In the genomic region with DNA sequence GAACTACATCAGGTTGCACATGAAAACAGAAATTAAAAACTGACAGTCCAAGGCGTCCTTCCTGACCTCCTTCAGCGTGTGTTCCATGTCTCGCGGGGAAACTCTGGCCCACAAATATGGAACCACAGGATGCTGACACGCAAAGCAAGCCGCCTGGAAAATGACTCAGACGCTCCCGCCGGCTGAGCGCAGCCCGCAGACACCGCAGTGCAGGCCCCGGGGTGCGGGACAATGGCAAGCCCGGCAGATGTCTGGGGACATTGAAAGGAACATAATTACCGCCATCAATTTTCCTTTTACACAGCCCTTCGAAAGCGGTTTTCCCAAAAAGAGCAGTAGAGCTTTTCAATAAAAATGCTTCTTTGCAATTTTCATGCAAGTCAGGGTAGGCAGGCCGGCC, we compare ENCODE assay signal across 18 cellular contexts.
DNase-seq lines count a peak whose midpoint lies in the region; ATAC-seq and TF ChIP-seq lines count a peak whose summit lies in the region.
"Had no signal": no experiment of that assay in that cellular context is flagged by ENCODE, and none has a peak within 500 bp of the region (broad histone marks: within the 10 kb centered on the region; RNA-seq: fewer than 3 reads in every experiment).

No MANE protein-coding gene starts in this region.

- peak; percentile 74 for DNase-seq in GM04504 (ENCODE audit: low read depth)
- DNase-seq in NCI-H748 treated with DMSO at 0.1 percent for 48 hours (lab: John Stamatoyannopoulos, UW), result peak; percentile 58
- DNase-seq in fibroblast of villous mesenchyme (ENCODE audit: low read depth), result peak; percentile 28
- peak; percentile 31 for DNase-seq in pons (ENCODE audit: low spot score)
- no peak for DNase-seq in activated CD4-positive, alpha-beta T cell treated with anti-CD3 and anti-CD28 coated beads for 4 hours
- DNase-seq in RKO (ENCODE audit: low spot score), result no peak
- DNase-seq: aorta; DND-41; effector CD8-positive, alpha-beta T cell; GOT3; MM.1S; NCI-H446; T-cell had no signal

- TF ChIP-seq CTCF in fibroblast of villous mesenchyme (IDR thresholded peaks at IDR 0.05; ENCODE audit: insufficient read depth, low read depth, low read length), result no peak

- ATAC-seq in GM19452 (IDR thresholded peaks at IDR 0.05; ENCODE audit: unreplicated experiment), result no peak
- no peak for ATAC-seq in HG03196 (IDR thresholded peaks at IDR 0.05; ENCODE audit: unreplicated experiment)
- ATAC-seq: Panc1, T-cell had no signal

- H3K4me3 ChIP-seq in fibroblast of villous mesenchyme (ENCODE audit: low read depth, low read length), result no peak overlapping the region
- H3K4me3 ChIP-seq: BLaER1 treated with 17β-estradiol and CSF1 and Interleukin-3, amounts not matched to agents 10 nM and 100 nM; vagina had no signal

Comparison
In these comparisons a context has a peak if more than half of its experiments do, and no peak if none do; other contexts are left out.
1. DNase-seq: peak in GM04504 (single experiment), NCI-H748 treated with DMSO at 0.1 percent for 48 hours (single experiment), fibroblast of villous mesenchyme (single experiment) and pons (single experiment); none in activated CD4-positive, alpha-beta T cell treated with anti-CD3 and anti-CD28 coated beads for 4 hours (0 of 2) and RKO (single experiment).